In the genomic region with DNA sequence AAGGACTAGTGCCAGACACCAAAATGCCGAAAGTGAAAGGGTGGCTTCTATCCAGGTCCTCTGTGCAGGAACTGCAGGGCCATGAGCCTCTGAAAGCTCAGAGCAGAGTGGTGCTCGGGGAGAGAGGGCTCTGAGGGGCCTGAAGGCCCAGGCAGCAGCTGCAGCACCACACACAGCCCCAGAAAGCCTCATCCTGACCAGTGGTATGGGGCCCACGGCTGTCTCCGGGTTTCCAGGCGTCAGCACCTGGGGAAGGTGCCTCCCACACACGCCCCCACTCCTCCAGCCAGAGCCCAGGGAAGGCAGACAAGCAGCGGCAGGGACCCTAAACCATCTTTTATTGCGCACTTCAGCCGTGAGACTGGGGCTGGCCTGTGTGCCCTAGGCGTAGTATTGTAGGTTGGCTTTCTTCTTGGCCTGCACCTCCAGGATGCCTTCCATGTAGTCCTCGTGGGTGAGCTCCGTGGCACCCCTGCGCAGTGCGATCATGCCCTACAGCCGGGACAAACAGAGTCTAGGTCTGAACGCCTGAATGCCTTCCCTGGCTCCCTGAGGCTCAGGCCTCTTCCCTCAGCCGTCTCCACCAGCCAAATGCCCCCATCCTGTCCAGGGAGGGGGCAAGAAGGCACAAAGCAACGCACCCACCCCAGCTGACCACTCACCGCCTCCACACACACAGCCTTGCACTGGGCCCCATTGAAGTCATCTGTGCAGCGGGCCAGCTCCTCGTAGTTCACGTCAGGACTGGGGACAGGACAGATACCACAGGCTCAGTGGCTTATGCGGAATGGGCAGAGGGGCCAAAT, we compare ENCODE assay signal across 1 cellular context.
TF ChIP-seq lines count a peak whose summit lies in the region.

No MANE protein-coding gene starts in this region.

TF ChIP-seq in GM12878, 131 proteins besides CTCF, POLR2A, EP300 and RAD21:
- TF ChIP-seq STAT3 (IDR thresholded peaks at IDR 0.05; ENCODE audit: low read depth, low read length) (no peak), EZH2 (IDR thresholded peaks at IDR 0.05; ENCODE audit: borderline replicate concordance, control insufficient read depth, low read depth, low read length) (no peak), SIX5 (IDR thresholded peaks at IDR 0.05; ENCODE audit: low read depth, low read length, severe bottlenecking) (no peak), POLR2AphosphoS5 (IDR thresholded peaks at IDR 0.05; ENCODE audit: low read length) (peak; percentile 15; the same call in 1 of the 2 replicates)
- TF ChIP-seq, protein P1, sequence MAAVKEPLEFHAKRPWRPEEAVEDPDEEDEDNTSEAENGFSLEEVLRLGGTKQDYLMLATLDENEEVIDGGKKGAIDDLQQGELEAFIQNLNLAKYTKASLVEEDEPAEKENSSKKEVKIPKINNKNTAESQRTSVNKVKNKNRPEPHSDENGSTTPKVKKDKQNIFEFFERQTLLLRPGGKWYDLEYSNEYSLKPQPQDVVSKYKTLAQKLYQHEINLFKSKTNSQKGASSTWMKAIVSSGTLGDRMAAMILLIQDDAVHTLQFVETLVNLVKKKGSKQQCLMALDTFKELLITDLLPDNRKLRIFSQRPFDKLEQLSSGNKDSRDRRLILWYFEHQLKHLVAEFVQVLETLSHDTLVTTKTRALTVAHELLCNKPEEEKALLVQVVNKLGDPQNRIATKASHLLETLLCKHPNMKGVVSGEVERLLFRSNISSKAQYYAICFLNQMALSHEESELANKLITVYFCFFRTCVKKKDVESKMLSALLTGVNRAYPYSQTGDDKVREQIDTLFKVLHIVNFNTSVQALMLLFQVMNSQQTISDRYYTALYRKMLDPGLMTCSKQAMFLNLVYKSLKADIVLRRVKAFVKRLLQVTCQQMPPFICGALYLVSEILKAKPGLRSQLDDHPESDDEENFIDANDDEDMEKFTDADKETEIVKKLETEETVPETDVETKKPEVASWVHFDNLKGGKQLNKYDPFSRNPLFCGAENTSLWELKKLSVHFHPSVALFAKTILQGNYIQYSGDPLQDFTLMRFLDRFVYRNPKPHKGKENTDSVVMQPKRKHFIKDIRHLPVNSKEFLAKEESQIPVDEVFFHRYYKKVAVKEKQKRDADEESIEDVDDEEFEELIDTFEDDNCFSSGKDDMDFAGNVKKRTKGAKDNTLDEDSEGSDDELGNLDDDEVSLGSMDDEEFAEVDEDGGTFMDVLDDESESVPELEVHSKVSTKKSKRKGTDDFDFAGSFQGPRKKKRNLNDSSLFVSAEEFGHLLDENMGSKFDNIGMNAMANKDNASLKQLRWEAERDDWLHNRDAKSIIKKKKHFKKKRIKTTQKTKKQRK (IDR thresholded peaks at IDR 0.05; ENCODE audit: low read depth, low read length) = no peak
TF ChIP-seq in GM12878: peak in this region for 1.
